In genomic region chr3:125192190-125193035, GRCh38 we compare ENCODE assay signal across 10 cellular contexts. TPM values are rescaled to one million over a fixed set of nuclear protein-coding genes. Genes with fewer than 3 reads are reported as not detected.
DNase-seq lines count a peak whose midpoint lies in the region; ATAC-seq, FAIRE-seq and TF ChIP-seq lines count a peak whose summit lies in the region.
"Had no signal": no experiment of that assay in that cellular context is flagged by ENCODE, and none has a peak within 500 bp of the region (broad histone marks: within the 10 kb centered on the region; RNA-seq: fewer than 3 reads in every experiment).

No MANE protein-coding gene starts in this region.

- DNase-seq in cardiac muscle cell (ENCODE audit: low read depth in 1 of 2, low spot score in 1 of 2) (no peak), right atrium auricular region (ENCODE audit: low spot score) (no peak), GM12878 (ENCODE audit: low read depth, low spot score) (peak; percentile 78), NOMO-1 (lab: John Stamatoyannopoulos, UW; ENCODE audit: unreplicated experiment in 2 of 2) (no peak), sciatic nerve (ENCODE audit: low spot score) (no peak), RCC 7860 (ENCODE audit: low spot score) (no peak), HFFc6 (no peak)

- TF ChIP-seq RAD21 in GM12878 (IDR thresholded peaks at IDR 0.05; ENCODE audit: insufficient read depth, low read depth, low read length), result peak; percentile 53

- no peak overlapping the region for H3K27ac Mint-ChIP-seq in HFFc6

- H3K9me3 Mint-ChIP-seq in HFFc6, result no peaks in the 10 kb centered on the region

- SMC1A ChIA-PET in GM12878 (lab: Charles Lee; ENCODE audit: uncharacterized antibody, unreplicated experiment), result interaction anchor here (0.7 to 2.3 kb wide), 7 partner anchors 10 to 265 kb away, joined by 3 to 10 read pairs (median 4); no protein-coding TSS in a partner anchor

- peak overlapping the region; percentile 57 for H3K9ac ChIP-seq in GM12878 (ENCODE audit: control insufficient read depth, insufficient read depth, low read length)

- no peaks in the 10 kb centered on the region for H3K9me3 ChIP-seq in cardiac muscle cell (ENCODE audit: low read depth)
- H3K9me3 ChIP-seq in right atrium auricular region, result no peaks in the 10 kb centered on the region
- H3K9me3 ChIP-seq in GM12878 (replicated peaks; ENCODE audit: control insufficient read depth, insufficient read depth, low read length), result no peaks in the 10 kb centered on the region; the same call in 2 of the 3 replicates
- H3K9me3 ChIP-seq: HAP-1 had no signal

- no TSS peak for BruUV-seq in GM12878 (replicated peaks; lab: Mats Ljungman, UMichigan)

- POLR2A ChIA-PET in GM12878 (lab: Charles Lee), result interaction anchor here (0.5 to 2.2 kb wide), 5 partner anchors 9 to 172 kb away, joined by 3 to 7 read pairs (median 5); no protein-coding TSS in a partner anchor

- no peak for TF ChIP-seq EP300 in GM12878 (IDR thresholded peaks at IDR 0.05; ENCODE audit: borderline replicate concordance in 1 of 2, control insufficient read depth in 1 of 2, low read depth in 2 of 2, low read length in 2 of 2)

- H3K36me3 ChIP-seq in cardiac muscle cell, result no peaks in the 10 kb centered on the region
- H3K36me3 ChIP-seq in right atrium auricular region, result no peaks in the 10 kb centered on the region
- H3K36me3 ChIP-seq in GM12878 (ENCODE audit: control insufficient read depth in 2 of 2, insufficient read depth in 2 of 2, low read length in 1 of 2), result no peaks in the 10 kb centered on the region
- H3K36me3 ChIP-seq: HAP-1 had no signal

- peak; percentile 11 for TF ChIP-seq CTCF in cardiac muscle cell (IDR thresholded peaks at IDR 0.05; ENCODE audit: low read depth, low read length)
- no peak for TF ChIP-seq CTCF in right atrium auricular region (IDR thresholded peaks at IDR 0.05)
- TF ChIP-seq CTCF in GM12878 (IDR thresholded peaks at IDR 0.05 in 2 of 3, conservative IDR thresholded peaks at IDR 0.05 in 1 of 3; ENCODE audit: control insufficient read depth in 2 of 3, extremely low read depth in 1 of 3, insufficient read depth in 1 of 3, low read depth in 3 of 3, low read length in 3 of 3), result peak; percentile 46 to 64 (median 56)
- TF ChIP-seq CTCF in HFFc6 (IDR thresholded peaks at IDR 0.05), result no peak

- no peaks in the 10 kb centered on the region for H4K20me1 ChIP-seq in GM12878 (ENCODE audit: control insufficient read depth, insufficient read depth)

- no peak overlapping the region for H3K4me3 Mint-ChIP-seq in HFFc6

- RAD21 ChIA-PET in GM12878 (lab: Charles Lee; ENCODE audit: unreplicated experiment), result interaction anchor here (0.9 to 1.8 kb wide), 4 partner anchors 8 to 393 kb away, joined by 3 to 11 read pairs (median 7); no protein-coding TSS in a partner anchor

- peak; percentile 78 for FAIRE-seq in GM12878 (lab: Jason Lieb, UNC)
- no peak for FAIRE-seq in RCC 7860 (lab: Jason Lieb, UNC)
- FAIRE-seq: A204.1 had no signal

- peaks cover 14% of the 10 kb centered on the region for H3K4me1 Mint-ChIP-seq in HFFc6 (ENCODE audit: low read depth)

- H3K36me3 Mint-ChIP-seq in HFFc6 (ENCODE audit: low read depth), result no peaks in the 10 kb centered on the region

- no peaks in the 10 kb centered on the region for H3K27me3 ChIP-seq in cardiac muscle cell
- no peaks in the 10 kb centered on the region for H3K27me3 ChIP-seq in right atrium auricular region
- no peaks in the 10 kb centered on the region for H3K27me3 ChIP-seq in GM12878 (replicated peaks in 1 of 2; ENCODE audit: control insufficient read depth in 2 of 2, insufficient read depth in 2 of 2, low read length in 1 of 2)

- ATAC-seq in HG03025 (IDR thresholded peaks at IDR 0.05; ENCODE audit: low FRiP score, unreplicated experiment) (peak; percentile 73), GM12878 (peak; percentile 89), sciatic nerve (no peak)

- peak; percentile 39; the same call in 1 of the 2 replicates for TF ChIP-seq POLR2A in GM12878 (IDR thresholded peaks at IDR 0.05; ENCODE audit: low read depth, low read length)

- WGBS in GM12878 (ENCODE audit: insufficient coverage, insufficient replicate concordance, low lambda C conversion rate, missing lambda C conversion rate), result 20% methylated on average over 12 of the region's 12 CpGs

- CTCF ChIA-PET in GM12878 (lab: Yijun Ruan, JAX), result interaction anchor here (0.6 to 1.9 kb wide), 9 partner anchors 8 to 198 kb away, joined by 3 to 9 read pairs (median 3); no protein-coding TSS in a partner anchor

- in situ Hi-C loops in GM12878 (cut with MboI), result no loop called here

- no peak overlapping the region for H3K27ac ChIP-seq in cardiac muscle cell
- H3K27ac ChIP-seq in right atrium auricular region, result no peak overlapping the region
- H3K27ac ChIP-seq in GM12878 (ENCODE audit: control insufficient read depth, insufficient read depth), result peak overlapping the region; percentile 75

- H3K4me3 ChIP-seq in cardiac muscle cell (no peak overlapping the region), right atrium auricular region (no peak overlapping the region), GM12878 (peak overlapping the region; percentile 38; the same call in 1 of the 2 replicates)
- H3K4me3 ChIP-seq: HAP-1 had no signal

- peak overlapping the region; percentile 89 for H3K4me2 ChIP-seq in GM12878 (ENCODE audit: control insufficient read depth, insufficient read depth)

- H2AFZ ChIP-seq in GM12878 (ENCODE audit: control insufficient read depth, low read depth, low read length), result peak overlapping the region; percentile 94

- intact Hi-C loops in GM12878 (cut with micrococcal nuclease; ENCODE audit: unreplicated experiment), result loop anchor here (2.0 kb wide), 1 partner anchor 42 kb away; no protein-coding TSS in a partner anchor
- intact Hi-C loops in sciatic nerve (cut with DNase I), result no loop called here

- H3K4me1 ChIP-seq in cardiac muscle cell (ENCODE audit: low read depth), result peaks cover 18% of the 10 kb centered on the region
- peaks cover 0 to 7% of the 10 kb centered on the region in 2 donors for H3K4me1 ChIP-seq in right atrium auricular region
- peaks cover 44% of the 10 kb centered on the region for H3K4me1 ChIP-seq in GM12878 (ENCODE audit: control insufficient read depth, insufficient read depth, low read length)
- H3K4me1 ChIP-seq: HAP-1 had no signal

- peaks cover 1% of the 10 kb centered on the region; the same call in 1 of the 2 replicates for H3K27me3 Mint-ChIP-seq in HFFc6 (ENCODE audit: insufficient read depth)

- no peaks in the 10 kb centered on the region for H3K79me2 ChIP-seq in GM12878 (ENCODE audit: control insufficient read depth, insufficient read depth, low read length)

TF ChIP-seq in GM12878, 131 proteins besides CTCF, POLR2A, EP300 and RAD21 (continues in another document):
- TF ChIP-seq TBL1XR1 (IDR thresholded peaks at IDR 0.05; ENCODE audit: low read depth, low read length), result 0 out of 2 replicates have a peak, but pooled peaks have one; percentile 21
- TF ChIP-seq SRF (IDR thresholded peaks at IDR 0.05; ENCODE audit: low read depth in 2 of 2, low read length in 2 of 2), result no peak
- 0 out of 2 replicates have a peak, but pooled peaks have one; percentile 11 for TF ChIP-seq CREM (IDR thresholded peaks at IDR 0.05; ENCODE audit: low read depth)
- peak in 1 of 2 experiments; percentile 37; a peak in 1 of 4 replicates for TF ChIP-seq IKZF2 (IDR thresholded peaks at IDR 0.05)
- TF ChIP-seq YY1 (IDR thresholded peaks at IDR 0.05; ENCODE audit: low read depth, low read length), result peak; percentile 62; the same call in 1 of the 2 replicates
- TF ChIP-seq PKNOX1 (IDR thresholded peaks at IDR 0.05), result 0 out of 2 replicates have a peak, but pooled peaks have one; percentile 8
- peak; percentile 77; the same call in 2 of the 3 replicates for TF ChIP-seq POU2F2 (IDR thresholded peaks at IDR 0.05; ENCODE audit: borderline replicate concordance, low read depth, low read length)

RNA-seq across cellular contexts. Expression of gene SLC12A8, which starts 20.1 kb away (rescaled TPM):
- total RNA-seq in cardiac muscle cell, result 1.7 and 3.4 TPM in 2 replicates
- polyA plus RNA-seq in cardiac muscle cell, result 3.1 and 6.9 TPM in 2 replicates
- total RNA-seq in right atrium auricular region, result 1 to 10 TPM; 1.1 to 1.9 TPM
- 14.9 and 17.1 TPM in 2 replicates for total RNA-seq in GM12878 (2013; cell fraction: nucleolus; rRNA removed)
- 61.1 and 71.6 TPM in 2 replicates for total RNA-seq in GM12878 (2014; rRNA removed)
- total RNA-seq in GM12878 (2014; rRNA removed; fragmentation: Illumina TruSeq; extraction: Trizol), result 51.1 and 54.0 TPM in 2 replicates
- total RNA-seq in GM12878 (2021), result 58.3 and 61.4 TPM in 2 replicates
- 50.0 TPM for polyA plus RNA-seq in GM12878 (2011; ENCODE audit: low read depth)
- 0.97 and 2.5 TPM in 2 replicates for polyA plus RNA-seq in GM12878 (2011; rRNA removed)
- polyA plus RNA-seq in GM12878 (2011; cell fraction: cytosol; rRNA removed), result 2.2 and 2.6 TPM in 2 replicates
- 2.5 and 2.6 TPM in 2 replicates for polyA plus RNA-seq in GM12878 (2011; cell fraction: nucleus; rRNA removed)
- 58.3 and 69.9 TPM in 2 replicates for polyA plus RNA-seq in GM12878 (2012)
- 59.1 and 62.6 TPM in 2 replicates for polyA plus RNA-seq in GM12878 (2014; fragmentation: Illumina TruSeq; extraction: Trizol)
- 10 to 100 TPM; 39.8 to 46.1 TPM for polyA plus RNA-seq in GM12878 (2014; fragmentation: Nextera tagmentation; extraction: Ambion mirVana)
- 65.8 and 70.5 TPM in 2 replicates for polyA plus RNA-seq in GM12878 (2014; rRNA removed)
- polyA plus RNA-seq in GM12878 (2016; fragmentation: Nextera tagmentation; extraction: Ambion mirVana), result 10 to 100 TPM; 40.4 to 44.2 TPM
- 2.0 and 2.6 TPM in 2 replicates for polyA minus RNA-seq in GM12878 (2011; rRNA and poly(A)+ RNA removed)
- polyA minus RNA-seq in GM12878 (2011; cell fraction: cytosol; rRNA and poly(A)+ RNA removed), result 1.5 and 1.6 TPM in 2 replicates
- 2.2 and 5.4 TPM in 2 replicates for polyA minus RNA-seq in GM12878 (2011; cell fraction: nucleus; rRNA and poly(A)+ RNA removed)
- 2.5 TPM for total RNA-seq in sciatic nerve
- total RNA-seq in HFFc6 (2021; fragmentation: NEBNext Ultra II Directional; extraction: Animal tissue kit (Norgen Biotek cat#: 25700)), result 1 to 10 TPM; 1.8 to 4.6 (median 3.7) TPM

Comparison
In these comparisons a context has a peak if more than half of its experiments do, and no peak if none do; other contexts are left out.
1. CTCF ChIP-seq: peak in cardiac muscle cell (single experiment) and GM12878 (3 of 3); none in right atrium auricular region (0 of 2) and HFFc6 (single experiment).